In genomic region chr11:45659818-45660160, GRCh38 we compare ENCODE assay signal across 15 cellular contexts. TPM values are rescaled to one million over a fixed set of nuclear protein-coding genes. Genes with fewer than 3 reads are reported as not detected.
DNase-seq lines count a peak whose midpoint lies in the region; ATAC-seq and TF ChIP-seq lines count a peak whose summit lies in the region.
"Had no signal": no experiment of that assay in that cellular context is flagged by ENCODE, and none has a peak within 500 bp of the region (broad histone marks: within the 10 kb centered on the region; RNA-seq: fewer than 3 reads in every experiment).

No MANE protein-coding gene starts in this region.

- H3K4me1 ChIP-seq in upper lobe of left lung = peaks cover 29 to 55% (median 37%) of the 10 kb centered on the region in 4 donors

- TF ChIP-seq CTCF in upper lobe of left lung (IDR thresholded peaks at IDR 0.05) = no peak

- WGBS in upper lobe of left lung, 2 donors = 85 to 96% methylated on average over 3 to 4 of the region's 4 CpGs

- peaks cover 0 to 27% (median 12%) of the 10 kb centered on the region in 4 donors for H3K27me3 ChIP-seq in upper lobe of left lung

- no peak for ATAC-seq in GM18498 (IDR thresholded peaks at IDR 0.05; ENCODE audit: unreplicated experiment)
- ATAC-seq in upper lobe of left lung (ENCODE audit: low FRiP score in 2 of 2) = no peak
- ATAC-seq: HCT116 had no signal

- H3K27ac ChIP-seq in cingulate gyrus (ENCODE audit: low read depth, low read length) (peak overlapping the region; percentile 85), upper lobe of left lung (peak overlapping the region in 2 of 4 donors; percentile 75 to 86)
- H3K27ac ChIP-seq: 22Rv1, BLaER1 had no signal

- TF ChIP-seq POLR2A in upper lobe of left lung (IDR thresholded peaks at IDR 0.05) = no peak

- H3K36me3 ChIP-seq in upper lobe of left lung = no peaks in the 10 kb centered on the region
- H3K36me3 ChIP-seq: BLaER1 had no signal

- no peaks in the 10 kb centered on the region for H3K9me3 ChIP-seq in upper lobe of left lung
- H3K9me3 ChIP-seq: BLaER1 had no signal

- no peak for TF ChIP-seq EP300 in upper lobe of left lung (IDR thresholded peaks at IDR 0.05)

- no peak overlapping the region for H3K4me3 ChIP-seq in upper lobe of left lung
- H3K4me3 ChIP-seq: BLaER1 had no signal

- peak; percentile 50 for DNase-seq in DMS 273 (lab: John Stamatoyannopoulos, UW; ENCODE audit: unreplicated experiment)
- no peak for DNase-seq in DMS 273 treated with DMSO at 0.1 percent for 48 hours (lab: John Stamatoyannopoulos, UW)
- DNase-seq in HUDEP-2 (lab: John Stamatoyannopoulos, UW; ENCODE audit: unreplicated experiment in 76 of 76) = peak in 66 of 76 experiments; percentile 2 to 79 (median 37)
- peak; percentile 53 for DNase-seq in pons (ENCODE audit: low spot score)
- DNase-seq in activated CD8-positive, alpha-beta memory T cell treated with anti-CD3 and anti-CD28 coated beads for 24 hours = no peak
- no peak for DNase-seq in upper lobe of left lung
- DNase-seq: NCI-H146, NCI-H345, NCI-H748 treated with DMSO at 0.1 percent for 48 hours, SHP77 had no signal

RNA-seq across cellular contexts. Expression of gene CHST1, which starts 5.6 kb away (rescaled TPM):
- 1 to 10 TPM; 1.6 to 7.4 (median 2.6) TPM for total RNA-seq in upper lobe of left lung

Comparison
In these comparisons a context has a peak if more than half of its experiments do, and no peak if none do; other contexts are left out.
1. DNase-seq: peak in DMS 273 (single experiment), HUDEP-2 (66 of 76) and pons (single experiment); none in DMS 273 treated with DMSO at 0.1 percent for 48 hours (single experiment), activated CD8-positive, alpha-beta memory T cell treated with anti-CD3 and anti-CD28 coated beads for 24 hours (single experiment) and upper lobe of left lung (0 of 2).